ENCODE assay signal across 15 cellular contexts in genomic region chr9:90032296-90033029, GRCh38.
"Had no signal": no experiment of that assay in that cellular context is flagged by ENCODE, and none has a peak within 500 bp of the region (broad histone marks: within the 10 kb centered on the region; RNA-seq: fewer than 3 reads in every experiment).

No MANE protein-coding gene starts in this region.

- H3K9me3 ChIP-seq: gastrocnemius medialis, heart right ventricle, lower lobe of right lung, pancreas, tibial artery had no signal

- FAIRE-seq: pancreas had no signal

- DNase-seq: activated CD4-positive, alpha-beta T cell treated with anti-CD3 and anti-CD28 coated beads, Interleukin-2, amount 50 U/mL, for 1 hour; activated CD8-positive, alpha-beta memory T cell treated with anti-CD3 and anti-CD28 coated beads for 24 hours; activated naive CD4-positive, alpha-beta T cell; anterior cingulate cortex; dermis blood vessel endothelial cell; effector memory CD8-positive, alpha-beta T cell; gastrocnemius medialis; heart right ventricle; lower lobe of right lung; naive thymus-derived CD4-positive, alpha-beta T cell; pancreas; stimulated activated naive CD4-positive, alpha-beta T cell; tibial artery had no signal

- ATAC-seq: activated CD4-positive, CD25-positive, alpha-beta regulatory T cell treated with anti-CD3 and anti-CD28 coated beads, Interleukin-2, amount 50 U/mL, for 24 hours; effector memory CD8-positive, alpha-beta T cell; gastrocnemius medialis; heart right ventricle; lower lobe of right lung; naive thymus-derived CD4-positive, alpha-beta T cell; pancreas had no signal

- H3K36me3 ChIP-seq: gastrocnemius medialis, heart right ventricle, lower lobe of right lung, pancreas, tibial artery had no signal

- H3K27me3 ChIP-seq: gastrocnemius medialis, heart right ventricle, pancreas, tibial artery had no signal

- H3K4me3 ChIP-seq: gastrocnemius medialis, heart right ventricle, lower lobe of right lung, pancreas, tibial artery had no signal

- H3K4me1 ChIP-seq: gastrocnemius medialis, heart right ventricle, lower lobe of right lung, pancreas, tibial artery had no signal

- H3K27ac ChIP-seq: epithelial cell of prostate, gastrocnemius medialis, heart right ventricle, lower lobe of right lung, pancreas, tibial artery had no signal
